In the genomic region with DNA sequence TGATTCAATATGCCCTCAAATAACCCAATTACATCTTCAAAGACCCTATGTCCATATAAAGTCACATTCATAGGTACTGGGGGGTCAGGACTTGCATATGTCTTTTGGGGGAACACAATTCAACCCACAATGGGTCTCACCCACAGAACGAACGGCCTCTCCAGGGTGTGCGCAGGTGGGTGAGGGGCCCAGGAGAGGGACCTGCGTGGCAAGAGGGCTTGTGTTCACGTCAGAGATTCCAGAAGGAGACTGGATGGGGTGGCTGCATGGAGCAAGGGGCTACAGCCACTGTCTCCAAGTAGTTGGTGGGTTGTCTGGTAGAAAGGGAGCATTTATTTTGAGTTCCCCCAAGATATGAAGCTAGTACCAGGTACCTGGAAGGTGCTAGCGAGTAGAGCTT, we compare ENCODE assay signal across 20 cellular contexts.
A peak's percentile ranks its signal among the peaks of the same experiment; 100 is the strongest.
DNase-seq lines count a peak whose midpoint lies in the region; ATAC-seq and TF ChIP-seq lines count a peak whose summit lies in the region.
"Had no signal": no experiment of that assay in that cellular context is flagged by ENCODE, and none has a peak within 500 bp of the region (broad histone marks: within the 10 kb centered on the region; RNA-seq: fewer than 3 reads in every experiment).

No MANE protein-coding gene starts in this region.

- H4K8ac ChIP-seq in IMR-90 (ENCODE audit: low read depth in 2 of 2, low read length in 2 of 2): no peak overlapping the region; a peak in 1 of 4 replicates

- H3K4me3 Mint-ChIP-seq in CD4-positive, alpha-beta memory T cell: no peak overlapping the region
- H3K4me3 Mint-ChIP-seq: H9 had no signal

- H3K36me3 ChIP-seq in IMR-90 (ENCODE audit: control insufficient read depth, insufficient read depth, low read length): no peaks in the 10 kb centered on the region
- H3K36me3 ChIP-seq in CD4-positive, alpha-beta memory T cell (ENCODE audit: insufficient read depth, low read length): no peaks in the 10 kb centered on the region
- H3K36me3 ChIP-seq: breast epithelium, left lung, ovary had no signal

- peaks cover 12 to 54% (median 24%) of the 10 kb centered on the region in 4 donors for H3K4me1 Mint-ChIP-seq in CD4-positive, alpha-beta memory T cell

- H3K4me3 ChIP-seq in IMR-90 (ENCODE audit: insufficient read depth, low read depth, low read length): no peak overlapping the region
- H3K4me3 ChIP-seq in CD4-positive, alpha-beta memory T cell (ENCODE audit: low read length in 2 of 2): no peak overlapping the region
- H3K4me3 ChIP-seq: BLaER1 treated with 17β-estradiol and CSF1 and Interleukin-3, amounts not matched to agents 10 nM and 100 nM; breast epithelium; left lung; ovary had no signal

- dilution Hi-C loops in IMR-90 (cut with HindIII; ENCODE audit: low sequenced_read_pairs, unreplicated experiment): no loop called here

- no peak for TF ChIP-seq POLR2A in IMR-90 (IDR thresholded peaks at IDR 0.05; ENCODE audit: low read depth, low read length)

- H3K4ac ChIP-seq in IMR-90 (ENCODE audit: low read depth, low read length): no peak overlapping the region

- H3K27ac Mint-ChIP-seq in CD4-positive, alpha-beta memory T cell: peak overlapping the region in 1 of 7 donors; percentile 35

- H3K4me2 ChIP-seq in IMR-90 (ENCODE audit: low read depth, low read length): no peak overlapping the region
- H3K4me2 ChIP-seq: BLaER1 treated with 17β-estradiol and CSF1 and Interleukin-3, amounts not matched to agents 10 nM and 100 nM had no signal

- no peaks in the 10 kb centered on the region for H3K27me3 ChIP-seq in IMR-90 (ENCODE audit: control insufficient read depth, insufficient read depth, low read length)
- no peaks in the 10 kb centered on the region for H3K27me3 ChIP-seq in CD4-positive, alpha-beta memory T cell (ENCODE audit: insufficient read depth, low read length)
- H3K27me3 ChIP-seq: BLaER1 treated with 17β-estradiol and CSF1 and Interleukin-3, amounts not matched to agents 10 nM and 100 nM; breast epithelium; left lung; ovary had no signal

- BruUV-seq in IMR-90 (replicated peaks; lab: Mats Ljungman, UMichigan): no TSS peak

- no peak overlapping the region for H3K18ac ChIP-seq in IMR-90 (ENCODE audit: low read depth, low read length)

- H2AK9ac ChIP-seq in IMR-90 (replicated peaks; ENCODE audit: low read depth, low read length, poor library complexity): no peak overlapping the region

- H2BK20ac ChIP-seq in IMR-90 (ENCODE audit: low read depth, low read length): no peak overlapping the region

- no peaks in the 10 kb centered on the region for H3K9me3 ChIP-seq in IMR-90 (ENCODE audit: control insufficient read depth, insufficient read depth, low read length)
- H3K9me3 ChIP-seq in CD4-positive, alpha-beta memory T cell (ENCODE audit: control insufficient read depth in 1 of 2, low read length in 2 of 2): no peaks in the 10 kb centered on the region
- H3K9me3 ChIP-seq: BLaER1 treated with 17β-estradiol and CSF1 and Interleukin-3, amounts not matched to agents 10 nM and 100 nM; breast epithelium; left lung; ovary had no signal

- no peak overlapping the region for H4K91ac ChIP-seq in IMR-90 (ENCODE audit: insufficient read depth, low read depth, low read length)

- H3K9me3 Mint-ChIP-seq in CD4-positive, alpha-beta memory T cell: peaks cover 0 to 10% (median 0%) of the 10 kb centered on the region in 8 donors
- H3K9me3 Mint-ChIP-seq: T-cell had no signal

- 0 out of 2 replicates have a peak overlapping the region, but pooled peaks have one; percentile 16 for H3K14ac ChIP-seq in IMR-90 (replicated peaks; ENCODE audit: low read depth, low read length)

- in situ Hi-C loops in IMR-90 (cut with MboI; ENCODE audit: low sequenced_read_pairs): no loop called here

- H3K27me3 Mint-ChIP-seq in CD4-positive, alpha-beta memory T cell: no peaks in the 10 kb centered on the region
- H3K27me3 Mint-ChIP-seq: T-cell had no signal

- peaks cover 37% of the 10 kb centered on the region for H3K9me1 ChIP-seq in IMR-90 (ENCODE audit: insufficient read depth, low read length)

- intact Hi-C loops in IMR-90 (cut with micrococcal nuclease): no loop called here
- intact Hi-C loops in CD4-positive, alpha-beta memory T cell (cut with micrococcal nuclease): no loop called here

- H3K56ac ChIP-seq in IMR-90 (ENCODE audit: extremely low read depth, insufficient read depth, low read length): no peak overlapping the region

- no peak for TF ChIP-seq CTCF in IMR-90 (conservative IDR thresholded peaks at IDR 0.05; ENCODE audit: low read depth, low read length)

- no peak overlapping the region for H2BK5ac ChIP-seq in IMR-90 (ENCODE audit: low read depth, low read length, poor library complexity, severe bottlenecking)

- no peak overlapping the region for H3K27ac ChIP-seq in IMR-90 (ENCODE audit: insufficient read depth, low read length)
- no peak overlapping the region for H3K27ac ChIP-seq in CD4-positive, alpha-beta memory T cell (ENCODE audit: low read depth, low read length)
- H3K27ac ChIP-seq: BLaER1 treated with 17β-estradiol and CSF1 and Interleukin-3, amounts not matched to agents 10 nM and 100 nM; left lung had no signal

- peak overlapping the region; percentile 30; the same call in 1 of the 2 replicates for H2BK120ac ChIP-seq in IMR-90 (ENCODE audit: low read depth, low read length)

- H4K5ac ChIP-seq in IMR-90 (ENCODE audit: low read depth, low read length): no peak overlapping the region

- H2AFZ ChIP-seq in IMR-90 (replicated peaks; ENCODE audit: low read length, poor library complexity): no peak overlapping the region

- DNase-seq in activated CD8-positive, alpha-beta memory T cell treated with anti-CD3 and anti-CD28 coated beads for 24 hours: peak; percentile 47
- DNase-seq in activated CD8-positive, alpha-beta memory T cell treated with anti-CD3 and anti-CD28 coated beads, Interleukin-2, amount 50 U/mL, for 4 hours: no peak
- DNase-seq in IMR-90: no peak
- DNase-seq in left lobe of liver (ENCODE audit: low spot score): peak; percentile 43
- peak; percentile 12 for DNase-seq in stimulated activated CD8-positive, alpha-beta memory T cell treated with anti-CD3 and anti-CD28 coated beads, Interleukin-4, amount 100 ng/mL, for 48 hours
- no peak for DNase-seq in CD4-positive, alpha-beta memory T cell
- DNase-seq: 8988T; activated CD4-positive, alpha-beta T cell treated with anti-CD3 and anti-CD28 coated beads, Interleukin-2, amount 50 U/mL, for 1 hour; H9; KG1; left lung; NCI-H2081; NCI-H510A treated with DMSO at 0.1 percent for 48 hours; SHP77 treated with DMSO at 0.1 percent for 48 hours had no signal

- no peak for TF ChIP-seq RAD21 in IMR-90 (IDR thresholded peaks at IDR 0.05; ENCODE audit: low read length)

- no peaks in the 10 kb centered on the region for H3K36me3 Mint-ChIP-seq in CD4-positive, alpha-beta memory T cell
- H3K36me3 Mint-ChIP-seq: T-cell had no signal

- H3K9ac ChIP-seq in IMR-90 (ENCODE audit: low read depth, low read length): no peak overlapping the region
- H3K9ac ChIP-seq: BLaER1 treated with 17β-estradiol and CSF1 and Interleukin-3, amounts not matched to agents 10 nM and 100 nM had no signal

- no peak overlapping the region for H3K23ac ChIP-seq in IMR-90 (ENCODE audit: low read depth, low read length)

- peaks cover 41 to 80% of the 10 kb centered on the region in 2 experiments for H3K79me1 ChIP-seq in IMR-90 (ENCODE audit: low read depth in 1 of 2, low read length in 2 of 2)

- no peak overlapping the region for H2BK15ac ChIP-seq in IMR-90 (ENCODE audit: low read depth, low read length)

- WGBS in IMR-90 (ENCODE audit: extremely low coverage in 2 of 2, insufficient read length in 1 of 2), 2 experiments: 87% methylated on average over 3 of the region's 6 CpGs; no CpG with 5 or more reads in 1 of the 2 experiments

- CTCF ChIA-PET in IMR-90 (lab: Yijun Ruan, JAX): no interaction called here
- CTCF ChIA-PET in CD4-positive, alpha-beta memory T cell (lab: Charles Lee; ENCODE audit: partially characterized antibody): interaction anchor here (1.1 to 2.0 kb wide), 3 partner anchors 10 to 12 kb away, joined by 3 to 7 read pairs (median 3); no protein-coding TSS in a partner anchor

- peak overlapping the region; percentile 76 for H2AK5ac ChIP-seq in IMR-90 (ENCODE audit: low read depth, low read length)

- H4K20me1 ChIP-seq in IMR-90 (ENCODE audit: insufficient read depth, low read length): peaks cover 11% of the 10 kb centered on the region

- peaks cover 39% of the 10 kb centered on the region for H3K4me1 ChIP-seq in IMR-90 (ENCODE audit: control insufficient read depth, insufficient read depth, low read length)
- peaks cover 13% of the 10 kb centered on the region for H3K4me1 ChIP-seq in CD4-positive, alpha-beta memory T cell (ENCODE audit: insufficient read depth, low read length)

- POLR2A ChIA-PET in IMR-90 (lab: Charles Lee; ENCODE audit: unreplicated experiment): no interaction called here
- POLR2A ChIA-PET in CD4-positive, alpha-beta memory T cell (lab: Charles Lee; ENCODE audit: partially characterized antibody): interaction anchor here (0.5 to 1.7 kb wide), 2 partner anchors 20 to 961 kb away, joined by 3 to 5 read pairs; no protein-coding TSS in a partner anchor

- no peak for ATAC-seq in IMR-90 (ENCODE audit: low read depth)
- no peak for ATAC-seq in left lobe of liver
- no peak for ATAC-seq in HG02884 (IDR thresholded peaks at IDR 0.05; ENCODE audit: unreplicated experiment)
- no peak for ATAC-seq in GM19035 (IDR thresholded peaks at IDR 0.05; ENCODE audit: unreplicated experiment)
- ATAC-seq: left lung, T-cell had no signal

TF ChIP-seq in IMR-90, 13 proteins besides CTCF, POLR2A, EP300 and RAD21 (continues in another document):
- TF ChIP-seq RCOR1 (IDR thresholded peaks at IDR 0.05; ENCODE audit: insufficient replicate concordance, low read length): no peak
- no peak for TF ChIP-seq FOS (IDR thresholded peaks at IDR 0.05; ENCODE audit: low read depth, low read length)
- TF ChIP-seq, protein P1, sequence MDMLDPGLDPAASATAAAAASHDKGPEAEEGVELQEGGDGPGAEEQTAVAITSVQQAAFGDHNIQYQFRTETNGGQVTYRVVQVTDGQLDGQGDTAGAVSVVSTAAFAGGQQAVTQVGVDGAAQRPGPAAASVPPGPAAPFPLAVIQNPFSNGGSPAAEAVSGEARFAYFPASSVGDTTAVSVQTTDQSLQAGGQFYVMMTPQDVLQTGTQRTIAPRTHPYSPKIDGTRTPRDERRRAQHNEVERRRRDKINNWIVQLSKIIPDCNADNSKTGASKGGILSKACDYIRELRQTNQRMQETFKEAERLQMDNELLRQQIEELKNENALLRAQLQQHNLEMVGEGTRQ (IDR thresholded peaks at IDR 0.05; ENCODE audit: low read depth, low read length): no peak
- TF ChIP-seq, protein P2, sequence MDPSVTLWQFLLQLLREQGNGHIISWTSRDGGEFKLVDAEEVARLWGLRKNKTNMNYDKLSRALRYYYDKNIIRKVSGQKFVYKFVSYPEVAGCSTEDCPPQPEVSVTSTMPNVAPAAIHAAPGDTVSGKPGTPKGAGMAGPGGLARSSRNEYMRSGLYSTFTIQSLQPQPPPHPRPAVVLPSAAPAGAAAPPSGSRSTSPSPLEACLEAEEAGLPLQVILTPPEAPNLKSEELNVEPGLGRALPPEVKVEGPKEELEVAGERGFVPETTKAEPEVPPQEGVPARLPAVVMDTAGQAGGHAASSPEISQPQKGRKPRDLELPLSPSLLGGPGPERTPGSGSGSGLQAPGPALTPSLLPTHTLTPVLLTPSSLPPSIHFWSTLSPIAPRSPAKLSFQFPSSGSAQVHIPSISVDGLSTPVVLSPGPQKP (IDR thresholded peaks at IDR 0.05; ENCODE audit: borderline replicate concordance, low read depth, low read length): no peak
- TF ChIP-seq MXI1 (IDR thresholded peaks at IDR 0.05; ENCODE audit: borderline replicate concordance, low read depth, low read length): no peak

Comparison
In these comparisons a context has a peak if more than half of its experiments do, and no peak if none do; other contexts are left out.
1. DNase-seq: peak in activated CD8-positive, alpha-beta memory T cell treated with anti-CD3 and anti-CD28 coated beads for 24 hours (single experiment), left lobe of liver (single experiment) and stimulated activated CD8-positive, alpha-beta memory T cell treated with anti-CD3 and anti-CD28 coated beads, Interleukin-4, amount 100 ng/mL, for 48 hours (single experiment); none in activated CD8-positive, alpha-beta memory T cell treated with anti-CD3 and anti-CD28 coated beads, Interleukin-2, amount 50 U/mL, for 4 hours (single experiment), IMR-90 (single experiment) and CD4-positive, alpha-beta memory T cell (0 of 5).